9 cellular contexts compared by ENCODE assay signal in genomic region chr7:98754041-98754479, GRCh38.
DNase-seq lines count a peak whose midpoint lies in the region; ATAC-seq and TF ChIP-seq lines count a peak whose summit lies in the region.
"Had no signal": no experiment of that assay in that cellular context is flagged by ENCODE, and none has a peak within 500 bp of the region (broad histone marks: within the 10 kb centered on the region; RNA-seq: fewer than 3 reads in every experiment).

No MANE protein-coding gene starts in this region.

- DNase-seq in DND-41 (peak; percentile 13), LoVo (ENCODE audit: low spot score) (peak; percentile 14), RPMI7951 (ENCODE audit: low read depth) (peak; percentile 37), lung microvascular endothelial cell (ENCODE audit: low read depth in 2 of 2) (peak; percentile 12 to 15), NCI-H128 (lab: John Stamatoyannopoulos, UW; ENCODE audit: unreplicated experiment) (no peak), 8988T (no peak)
- DNase-seq in activated naive CD8-positive, alpha-beta T cell treated with anti-CD3 and anti-CD28 coated beads, Interleukin-2, amount 50 U/mL, for 24 hours: no peak
- DNase-seq: NCI-H345 had no signal

- H3K4me3 Mint-ChIP-seq in activated naive CD8-positive, alpha-beta T cell treated with anti-CD3 and anti-CD28 coated beads, Interleukin-2, amount 50 U/mL, for 24 hours: no peak overlapping the region

- no peaks in the 10 kb centered on the region for H4K20me1 ChIP-seq in DND-41 (ENCODE audit: insufficient read depth, low read length)

- no peak overlapping the region for H3K9ac ChIP-seq in DND-41 (ENCODE audit: low read depth, low read length)

- no peak overlapping the region for H2AFZ ChIP-seq in DND-41 (ENCODE audit: low read depth, low read length)

- no peaks in the 10 kb centered on the region for H3K4me1 Mint-ChIP-seq in activated naive CD8-positive, alpha-beta T cell treated with anti-CD3 and anti-CD28 coated beads, Interleukin-2, amount 50 U/mL, for 24 hours

- H3K79me2 ChIP-seq in DND-41 (ENCODE audit: insufficient read depth, low read length): no peaks in the 10 kb centered on the region

- H3K9me3 ChIP-seq in DND-41 (ENCODE audit: insufficient read depth, low read length, severe bottlenecking): no peaks in the 10 kb centered on the region

- no peak overlapping the region for H3K27ac ChIP-seq in DND-41 (ENCODE audit: low read length)

- H3K4me1 ChIP-seq in DND-41 (ENCODE audit: insufficient read depth, low read length): no peaks in the 10 kb centered on the region

- H3K36me3 Mint-ChIP-seq in activated naive CD8-positive, alpha-beta T cell treated with anti-CD3 and anti-CD28 coated beads, Interleukin-2, amount 50 U/mL, for 24 hours (ENCODE audit: low read depth): no peaks in the 10 kb centered on the region

- peaks cover 9% of the 10 kb centered on the region for H3K27me3 Mint-ChIP-seq in activated naive CD8-positive, alpha-beta T cell treated with anti-CD3 and anti-CD28 coated beads, Interleukin-2, amount 50 U/mL, for 24 hours

- TF ChIP-seq CTCF in DND-41 (IDR thresholded peaks at IDR 0.05; ENCODE audit: borderline replicate concordance, extremely low read depth, low read length, poor library complexity, severe bottlenecking): no peak

- no peak overlapping the region for H3K27ac Mint-ChIP-seq in activated naive CD8-positive, alpha-beta T cell treated with anti-CD3 and anti-CD28 coated beads, Interleukin-2, amount 50 U/mL, for 24 hours
- H3K27ac Mint-ChIP-seq: progenitor cell of endocrine pancreas had no signal

- H3K36me3 ChIP-seq in DND-41 (ENCODE audit: insufficient read depth, low read length): no peaks in the 10 kb centered on the region

- H3K4me2 ChIP-seq in DND-41 (ENCODE audit: insufficient read depth, low read length): no peak overlapping the region

- ATAC-seq in DND-41 (ENCODE audit: insufficient read depth, low read depth): peak; percentile 27; the same call in 1 of the 3 replicates
- ATAC-seq in activated naive CD8-positive, alpha-beta T cell treated with anti-CD3 and anti-CD28 coated beads, Interleukin-2, amount 50 U/mL, for 24 hours: no peak

- H3K4me3 ChIP-seq in DND-41 (ENCODE audit: low read depth in 1 of 2, low read length in 2 of 2): no peak overlapping the region

- no peaks in the 10 kb centered on the region for H3K27me3 ChIP-seq in DND-41 (ENCODE audit: insufficient read depth, low read length, poor library complexity)

- peaks cover 6% of the 10 kb centered on the region for H3K9me3 Mint-ChIP-seq in activated naive CD8-positive, alpha-beta T cell treated with anti-CD3 and anti-CD28 coated beads, Interleukin-2, amount 50 U/mL, for 24 hours

Comparison
In these comparisons a context has a peak if more than half of its experiments do, and no peak if none do; other contexts are left out.
1. DNase-seq: peak in DND-41 (single experiment), LoVo (single experiment), RPMI7951 (single experiment) and lung microvascular endothelial cell (2 of 2); none in NCI-H128 (single experiment), 8988T (single experiment) and activated naive CD8-positive, alpha-beta T cell treated with anti-CD3 and anti-CD28 coated beads, Interleukin-2, amount 50 U/mL, for 24 hours (single experiment).